Comparison of ENCODE assay signal across 13 cellular contexts in genomic region chr19:15015946-15016542, GRCh38. TPM values are rescaled to one million over a fixed set of nuclear protein-coding genes. Genes with fewer than 3 reads are reported as not detected.
DNase-seq lines count a peak whose midpoint lies in the region; ATAC-seq, FAIRE-seq and TF ChIP-seq lines count a peak whose summit lies in the region.
"Had no signal": no experiment of that assay in that cellular context is flagged by ENCODE, and none has a peak within 500 bp of the region (broad histone marks: within the 10 kb centered on the region; RNA-seq: fewer than 3 reads in every experiment).

No MANE protein-coding gene starts in this region.

- no peak for TF ChIP-seq EP300 in A549 (IDR thresholded peaks at IDR 0.05)

- no peak for FAIRE-seq in A549 (lab: Jason Lieb, UNC)

- intact Hi-C loops in aorta (cut with DNase I): no loop called here

- TF ChIP-seq CTCF in A549 (IDR thresholded peaks at IDR 0.05) (no peak), GM20000 (IDR thresholded peaks at IDR 0.05; ENCODE audit: extremely low read depth, missing control alignments) (no peak), fibroblast of pulmonary artery (IDR thresholded peaks at IDR 0.05; ENCODE audit: low read length, missing control alignments) (no peak)

- H3K4me3 ChIP-seq in A549 (no peak overlapping the region), fibroblast of pulmonary artery (replicated peaks; ENCODE audit: low read depth, low read length) (no peak overlapping the region), aorta (ENCODE audit: low read length in 2 of 2) (no peak overlapping the region)
- H3K4me3 ChIP-seq: suprapubic skin had no signal

- POLR2A ChIA-PET in A549 (lab: Yijun Ruan, JAX): no interaction called here

- no peak overlapping the region for H3K27ac ChIP-seq in A549
- no peak overlapping the region for H3K27ac ChIP-seq in aorta (ENCODE audit: low read depth in 1 of 2, low read length in 2 of 2)
- H3K27ac ChIP-seq: suprapubic skin had no signal

- peaks cover 0 to 1% of the 10 kb centered on the region in 2 donors for H3K27me3 ChIP-seq in aorta (ENCODE audit: control insufficient read depth in 1 of 2, insufficient read depth in 2 of 2, low read length in 1 of 2)

- CTCF ChIA-PET in A549 (lab: Yijun Ruan, JAX): interaction anchor here (0.7 kb wide), 1 partner anchor 116 kb away, joined by 4 read pairs; no protein-coding TSS in a partner anchor

- WGBS in A549 (ENCODE audit: missing lambda C conversion rate): 10% methylated on average over 18 of the region's 18 CpGs
- WGBS in aorta, 2 donors: 35 to 37% methylated on average over 18 of the region's 18 CpGs

- ATAC-seq in A549: no peak
- ATAC-seq in aorta (ENCODE audit: low FRiP score): no peak
- ATAC-seq in GM21381 (IDR thresholded peaks at IDR 0.05; ENCODE audit: unreplicated experiment): no peak

- no peak overlapping the region for H3K4me2 ChIP-seq in A549

- no peak for TF ChIP-seq RAD21 in A549 (conservative IDR thresholded peaks at IDR 0.05 in 1 of 2, IDR thresholded peaks at IDR 0.05 in 1 of 2)

- TF ChIP-seq POLR2A in A549 (IDR thresholded peaks at IDR 0.05; ENCODE audit: low read length): no peak

- DNase-seq in A549 (ENCODE audit: low read depth in 1 of 2, low spot score in 1 of 2): no peak
- DNase-seq in GM20000 (ENCODE audit: low spot score): peak; percentile 53
- peak; percentile 53 for DNase-seq in RKO (ENCODE audit: low spot score)
- DNase-seq in fibroblast of pulmonary artery (ENCODE audit: low read depth): peak; percentile 26
- no peak for DNase-seq in aorta
- DNase-seq in GDM1 (lab: John Stamatoyannopoulos, UW): no peak
- DNase-seq in NCI-H1048 (lab: John Stamatoyannopoulos, UW): no peak
- DNase-seq: C1 segment of cervical spinal cord; stimulated activated CD4-positive, alpha-beta T cell treated with anti-CD3 and anti-CD28 coated beads, Interleukin-4, amount 100 ng/mL, for 24 hours had no signal

- H3K36me3 ChIP-seq in aorta (ENCODE audit: control insufficient read depth in 1 of 2, insufficient read depth in 2 of 2, low read length in 1 of 2): no peaks in the 10 kb centered on the region
- H3K36me3 ChIP-seq: suprapubic skin had no signal

- H3K9me3 ChIP-seq in A549 (no peaks in the 10 kb centered on the region), aorta (ENCODE audit: control insufficient read depth, low read length) (peaks cover 1% of the 10 kb centered on the region)
- H3K9me3 ChIP-seq: suprapubic skin had no signal

- no peaks in the 10 kb centered on the region for H3K4me1 ChIP-seq in A549
- no peaks in the 10 kb centered on the region for H3K4me1 ChIP-seq in aorta (ENCODE audit: control insufficient read depth in 1 of 2, insufficient read depth in 2 of 2, low read length in 2 of 2)

TF ChIP-seq in A549, 52 proteins besides CTCF, POLR2A, EP300 and RAD21:
- TF ChIP-seq EHMT2 (IDR thresholded peaks at IDR 0.05; ENCODE audit: low read depth): 0 out of 2 replicates have a peak, but pooled peaks have one; percentile 41
- no peak for TF ChIP-seq TP53 (CRISPR knock-in tag; IDR thresholded peaks at IDR 0.05)
- no peak for TF ChIP-seq TFCP2L1 (CRISPR knock-in tag; IDR thresholded peaks at IDR 0.05)
- TF ChIP-seq REST (IDR thresholded peaks at IDR 0.05): peak; percentile 83
TF ChIP-seq in A549: peak in this region for 2.

RNA-seq across cellular contexts. Expression of gene CASP14, which starts 33.2 kb away (rescaled TPM):
- polyA plus RNA-seq in A549 (2011; rRNA removed) (not detected in 2 replicates), A549 (2017; fragmentation: RNase III; extraction: RNeasy Plus Mini Kit Qiagen cat#74134 plus additional on column Dnase treatment) (not detected in 3 replicates), aorta (not detected)
- not detected in 2 replicates for polyA plus RNA-seq in A549 (2012; cell fraction: cytosol; rRNA removed)
- polyA plus RNA-seq in A549 (2012; cell fraction: nucleus; rRNA removed): not detected in 2 replicates
- polyA minus RNA-seq in A549 (2011; rRNA and poly(A)+ RNA removed): not detected in 2 replicates
- total RNA-seq in aorta: not detected
- total RNA-seq: activated T-helper 2 cell treated with anti-CD3 and anti-CD28 coated beads, Interferon-gamma antibody, Interleukin-2, Interleukin-4, amounts not matched to agents 10 μg/mL and 5 μg/mL and 100 μg/mL, durations not matched to agents 14 hours and 24 hours and 36 hours had no signal
- polyA plus RNA-seq: neural cell had no signal

RNA-seq across cellular contexts. Expression of gene SLC1A6, which starts 36.4 kb away (rescaled TPM):
- polyA plus RNA-seq in A549 (2011; rRNA removed) (not detected in 2 replicates), A549 (2017; fragmentation: RNase III; extraction: RNeasy Plus Mini Kit Qiagen cat#74134 plus additional on column Dnase treatment) (not detected in 3 replicates), aorta (under 1 TPM in 1 of 2 donors, not detected in 1; 0.13 TPM)
- not detected in 2 replicates for polyA plus RNA-seq in A549 (2012; cell fraction: cytosol; rRNA removed)
- polyA plus RNA-seq in A549 (2012; cell fraction: nucleus; rRNA removed): not detected in 2 replicates
- polyA minus RNA-seq in A549 (2011; rRNA and poly(A)+ RNA removed): not detected in 2 replicates
- total RNA-seq in aorta: not detected
- total RNA-seq: activated T-helper 2 cell treated with anti-CD3 and anti-CD28 coated beads, Interferon-gamma antibody, Interleukin-2, Interleukin-4, amounts not matched to agents 10 μg/mL and 5 μg/mL and 100 μg/mL, durations not matched to agents 14 hours and 24 hours and 36 hours had no signal

Comparison
In these comparisons a context has a peak if more than half of its experiments do, and no peak if none do; other contexts are left out.
1. DNase-seq: peak in GM20000 (single experiment), RKO (single experiment) and fibroblast of pulmonary artery (single experiment); none in A549 (0 of 2), aorta (0 of 2), GDM1 (single experiment) and NCI-H1048 (single experiment).